11 cellular contexts compared by ENCODE assay signal in the genomic region with DNA sequence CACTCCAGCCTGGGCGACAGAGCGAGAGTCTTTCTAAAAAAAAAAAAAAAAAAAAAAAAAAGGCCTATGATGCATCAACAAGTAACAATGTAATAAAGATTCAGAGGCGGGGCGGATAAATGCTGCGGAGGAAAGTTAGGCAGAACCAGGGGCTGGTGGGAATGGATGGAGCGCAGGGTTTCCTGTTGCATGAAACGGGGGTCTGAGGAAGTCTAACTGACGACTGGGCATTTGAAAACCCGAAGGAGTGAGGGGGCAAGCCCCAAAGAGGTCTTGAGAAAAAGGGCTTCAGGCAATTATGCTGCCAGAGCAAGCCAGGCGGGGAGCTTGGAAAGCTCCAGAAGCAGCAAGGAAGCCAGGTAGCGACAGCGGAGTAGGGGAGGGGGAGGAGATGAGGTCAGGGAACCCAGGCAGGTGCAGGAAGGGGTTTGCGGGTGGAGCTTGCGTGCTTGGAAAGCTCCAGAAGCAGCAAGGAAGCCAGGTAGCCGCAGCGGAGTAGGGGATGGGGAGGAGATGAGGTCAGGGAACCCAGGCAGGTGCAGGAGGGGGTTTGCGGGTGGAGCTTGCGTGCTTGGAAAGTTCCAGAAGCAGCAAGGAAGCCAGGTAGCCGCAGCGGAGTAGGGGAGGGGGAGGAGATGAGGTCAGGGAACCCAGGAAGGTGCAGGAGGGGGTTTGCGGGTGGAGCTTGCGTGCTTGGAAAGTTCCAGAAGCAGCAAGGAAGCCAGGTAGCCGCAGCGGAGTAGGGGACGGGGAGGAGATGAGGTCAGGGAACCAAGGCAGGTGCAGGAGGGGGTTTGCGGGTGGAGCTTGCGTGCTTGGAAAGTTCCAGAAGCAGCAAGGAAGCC. TPM values are rescaled to one million over a fixed set of nuclear protein-coding genes. Genes with fewer than 3 reads are reported as not detected.
DNase-seq lines count a peak whose midpoint lies in the region; ATAC-seq, FAIRE-seq and TF ChIP-seq lines count a peak whose summit lies in the region.
"Not testable (repeated sequence)": the region's sequence is repeated elsewhere in the genome, so short reads cannot be mapped to it uniquely, and the experiment has no call there.
"Had no signal": no experiment of that assay in that cellular context is flagged by ENCODE, and none has a peak within 500 bp of the region (broad histone marks: within the 10 kb centered on the region; RNA-seq: fewer than 3 reads in every experiment).

No MANE protein-coding gene starts in this region.

- H3K27me3 Mint-ChIP-seq in activated CD4-positive, alpha-beta memory T cell treated with anti-CD3 and anti-CD28 coated beads for 36 hours = not testable (repeated sequence)

- POLR2A ChIA-PET in activated CD4-positive, alpha-beta memory T cell treated with anti-CD3 and anti-CD28 coated beads for 36 hours (lab: Charles Lee) = interaction anchor here (0.7 to 2.3 kb wide), 5 partner anchors 9 to 68 kb away, joined by 3 to 9 read pairs (median 3); partner anchors contain the start of gene NLRP6

- TF ChIP-seq POLR2A in upper lobe of left lung (IDR thresholded peaks at IDR 0.05) = not testable (repeated sequence)

- H3K36me3 ChIP-seq in OCI-LY1 (ENCODE audit: insufficient read depth, low read length); small intestine (ENCODE audit: control insufficient read depth in 2 of 2, insufficient read depth in 2 of 2, low read length in 2 of 2); upper lobe of left lung: not testable (repeated sequence)

- peak overlapping the region; percentile 95 for H3K27ac Mint-ChIP-seq in activated CD4-positive, alpha-beta memory T cell treated with anti-CD3 and anti-CD28 coated beads for 36 hours

- H3K27me3 ChIP-seq in OCI-LY1 (ENCODE audit: insufficient read depth, low read length); small intestine (ENCODE audit: control insufficient read depth in 2 of 2, insufficient read depth in 2 of 2, low read length in 2 of 2); upper lobe of left lung: not testable (repeated sequence)
- peaks cover 18% of the 10 kb centered on the region for H3K27me3 ChIP-seq in mononuclear cell (ENCODE audit: insufficient read depth, low read length)

- intact Hi-C loops in activated CD4-positive, alpha-beta memory T cell treated with anti-CD3 and anti-CD28 coated beads for 36 hours (cut with micrococcal nuclease) = loop anchor here (2.0 to 5.0 kb wide), 3 partner anchors 18 to 50 kb away; partner anchors contain the start of genes PSMD13 and SIRT3

- TF ChIP-seq CTCF in GM10266 (IDR thresholded peaks at IDR 0.05; ENCODE audit: control insufficient read depth, insufficient read depth, low read depth, missing control alignments); OCI-LY1 (IDR thresholded peaks at IDR 0.05; ENCODE audit: low read length); epithelial cell of proximal tubule (conservative IDR thresholded peaks at IDR 0.05; ENCODE audit: low read depth, low read length); upper lobe of left lung (IDR thresholded peaks at IDR 0.05): not testable (repeated sequence)

- peak overlapping the region; percentile 96 for H3K4me3 Mint-ChIP-seq in activated CD4-positive, alpha-beta memory T cell treated with anti-CD3 and anti-CD28 coated beads for 36 hours

- not testable (repeated sequence) for H3K79me2 ChIP-seq in OCI-LY1 (ENCODE audit: insufficient read depth, low read length)

- peak overlapping the region; percentile 97 for H3K4me2 ChIP-seq in OCI-LY1 (ENCODE audit: low read length)

- not testable (repeated sequence) for H3K36me3 Mint-ChIP-seq in activated CD4-positive, alpha-beta memory T cell treated with anti-CD3 and anti-CD28 coated beads for 36 hours

- WGBS in small intestine, 3 donors = 9 to 49% (median 20%) methylated on average over 23 to 27 of the region's 27 CpGs
- WGBS in upper lobe of left lung, 2 donors = 66 to 82% methylated on average over 27 of the region's 27 CpGs

- H3K4me3 ChIP-seq in OCI-LY1 (ENCODE audit: low read depth, low read length, poor library complexity, severe bottlenecking) (peak overlapping the region; percentile 72), epithelial cell of proximal tubule (ENCODE audit: low read depth, low read length) (peak overlapping the region; percentile 55), mononuclear cell (ENCODE audit: low read length) (peak overlapping the region; percentile 57), small intestine (ENCODE audit: low read depth in 1 of 2, low read length in 2 of 2) (peak overlapping the region in 1 of 2 donors; percentile 47), upper lobe of left lung (peak overlapping the region in 3 of 4 donors; percentile 82 to 88 (median 83))

- H3K9me3 ChIP-seq in OCI-LY1 (ENCODE audit: low read length); mononuclear cell (ENCODE audit: low read depth, low read length); small intestine (ENCODE audit: control insufficient read depth, low read depth); upper lobe of left lung: not testable (repeated sequence)

- H2AFZ ChIP-seq in OCI-LY1 (ENCODE audit: low read length) = not testable (repeated sequence)

- not testable (repeated sequence) for H3K9me3 Mint-ChIP-seq in activated CD4-positive, alpha-beta memory T cell treated with anti-CD3 and anti-CD28 coated beads for 36 hours

- peaks cover 38% of the 10 kb centered on the region for H3K4me1 Mint-ChIP-seq in activated CD4-positive, alpha-beta memory T cell treated with anti-CD3 and anti-CD28 coated beads for 36 hours (ENCODE audit: low read depth)

- peak; percentile 28 for DNase-seq in GM10266 (ENCODE audit: extremely low spot score)
- DNase-seq in activated CD4-positive, alpha-beta memory T cell treated with anti-CD3 and anti-CD28 coated beads for 36 hours = peak; percentile 76
- peak; percentile 43 for DNase-seq in activated naive CD4-positive, alpha-beta T cell treated with anti-CD3 and anti-CD28 coated beads, Interleukin-2, amount 50 U/mL, for 16 hours
- not testable (repeated sequence) for DNase-seq in epithelial cell of proximal tubule (ENCODE audit: low read depth)
- DNase-seq in small intestine = peak; percentile 84
- DNase-seq in upper lobe of left lung = peak in 1 of 2 donors; percentile 26

- not testable (repeated sequence) for TF ChIP-seq EP300 in upper lobe of left lung (IDR thresholded peaks at IDR 0.05)

- not testable (repeated sequence) for H3F3A ChIP-seq in OCI-LY1 (ENCODE audit: insufficient read depth, low read length)

- not testable (repeated sequence) for H4K20me1 ChIP-seq in OCI-LY1 (ENCODE audit: insufficient read depth, low read length)

- peaks cover 35% of the 10 kb centered on the region for H3K4me1 ChIP-seq in OCI-LY1 (ENCODE audit: insufficient read depth, low read length, severe bottlenecking)
- peaks cover 43% of the 10 kb centered on the region for H3K4me1 ChIP-seq in mononuclear cell (ENCODE audit: insufficient read depth, low read length)
- not testable (repeated sequence) for H3K4me1 ChIP-seq in small intestine (ENCODE audit: control insufficient read depth in 2 of 2, insufficient read depth in 1 of 2, low read depth in 1 of 2, low read length in 1 of 2)
- peaks cover 14 to 25% (median 21%) of the 10 kb centered on the region in 4 donors for H3K4me1 ChIP-seq in upper lobe of left lung

- not testable (repeated sequence) for H3K9ac ChIP-seq in OCI-LY1 (ENCODE audit: low read length)

- CTCF ChIA-PET in activated CD4-positive, alpha-beta memory T cell treated with anti-CD3 and anti-CD28 coated beads for 36 hours (lab: Charles Lee) = interaction anchor here (0.8 to 2.3 kb wide), 5 partner anchors 16 to 68 kb away, joined by 3 to 15 read pairs (median 4); no protein-coding TSS in a partner anchor

- H3K9me2 ChIP-seq in OCI-LY1 (ENCODE audit: low read depth, low read length) = not testable (repeated sequence)

- H3K27ac ChIP-seq in OCI-LY1 (ENCODE audit: low read depth, low read length, poor library complexity, severe bottlenecking) (peak overlapping the region; percentile 18), small intestine (ENCODE audit: low read depth in 1 of 2, low read length in 1 of 2) (peak overlapping the region; percentile 82), upper lobe of left lung (peak overlapping the region in 2 of 4 donors; percentile 81 to 91)

- not testable (repeated sequence) for FAIRE-seq in small intestine (lab: Jason Lieb, UNC)

- not testable (repeated sequence) for ATAC-seq in upper lobe of left lung (ENCODE audit: low FRiP score in 2 of 2)

RNA-seq across cellular contexts. Expression of gene PGGHG, which starts 1.7 kb away (rescaled TPM):
- total RNA-seq in activated CD4-positive, alpha-beta memory T cell treated with anti-CD3 and anti-CD28 coated beads for 36 hours = 10 to 100 TPM; 74.3 to 75.0 TPM
- 7.8 and 13.1 TPM in 2 replicates for total RNA-seq in epithelial cell of proximal tubule
- 85.2 TPM for total RNA-seq in mononuclear cell
- polyA plus RNA-seq in small intestine = 100 to 1,000 TPM; 118 to 154 (median 127) TPM
- total RNA-seq in upper lobe of left lung = 100 to 1,000 TPM in 2 of 6 donors, 10 to 100 TPM in 4; 34.1 to 535 (median 65.2) TPM

RNA-seq across cellular contexts. Expression of gene NLRP6, which starts 9.0 kb away (rescaled TPM):
- 1 to 10 TPM in 1 of 2 experiments, under 1 TPM in 1; 0.99 to 1.2 TPM for total RNA-seq in activated CD4-positive, alpha-beta memory T cell treated with anti-CD3 and anti-CD28 coated beads for 36 hours
- total RNA-seq in epithelial cell of proximal tubule = not detected in 2 replicates
- total RNA-seq in mononuclear cell = 9.7 TPM
- 10 to 100 TPM; 42.2 to 72.4 (median 45.0) TPM for polyA plus RNA-seq in small intestine
- 1 to 10 TPM; 1.3 to 7.3 (median 3.1) TPM for total RNA-seq in upper lobe of left lung
- total RNA-seq: frontal cortex, occipital lobe, SJCRH30 had no signal

RNA-seq across cellular contexts. Expression of gene IFITM5, which starts 12.1 kb away (rescaled TPM):
- not detected for total RNA-seq in activated CD4-positive, alpha-beta memory T cell treated with anti-CD3 and anti-CD28 coated beads for 36 hours
- total RNA-seq in epithelial cell of proximal tubule (not detected in 2 replicates), mononuclear cell (not detected), upper lobe of left lung (not detected)
- not detected for polyA plus RNA-seq in small intestine
- total RNA-seq: frontal cortex, occipital lobe, SJCRH30 had no signal

RNA-seq across cellular contexts. Expression of gene IFITM2, which starts 20.4 kb away (rescaled TPM):
- total RNA-seq in activated CD4-positive, alpha-beta memory T cell treated with anti-CD3 and anti-CD28 coated beads for 36 hours = 100 to 1,000 TPM; 525 to 561 TPM
- total RNA-seq in epithelial cell of proximal tubule (54.7 and 177 TPM in 2 replicates), mononuclear cell (52.9 TPM), upper lobe of left lung (100 to 1,000 TPM; 113 to 704 (median 271) TPM)
- 100 to 1,000 TPM in 1 of 3 donors, 10 to 100 TPM in 2; 21.7 to 490 (median 71.3) TPM for polyA plus RNA-seq in small intestine

RNA-seq across cellular contexts. Expression of gene IFITM1, which starts 26.6 kb away (rescaled TPM):
- 100 to 1,000 TPM; 195 to 200 TPM for total RNA-seq in activated CD4-positive, alpha-beta memory T cell treated with anti-CD3 and anti-CD28 coated beads for 36 hours
- total RNA-seq in epithelial cell of proximal tubule = 15.7 and 56.8 TPM in 2 replicates
- 276 TPM for total RNA-seq in mononuclear cell
- polyA plus RNA-seq in small intestine = 100 to 1,000 TPM in 1 of 3 donors, 10 to 100 TPM in 1, 1 to 10 TPM in 1; 8.9 to 520 (median 50.0) TPM
- 100 to 1,000 TPM in 1 of 6 donors, 10 to 100 TPM in 5; 16.8 to 119 (median 74.5) TPM for total RNA-seq in upper lobe of left lung
